17 cellular contexts compared by ENCODE assay signal in genomic region chr3:149670742-149671492, GRCh38. TPM values are rescaled to one million over a fixed set of nuclear protein-coding genes. Genes with fewer than 3 reads are reported as not detected.
A peak's percentile ranks its signal among the peaks of the same experiment; 100 is the strongest.
DNase-seq lines count a peak whose midpoint lies in the region; ATAC-seq, FAIRE-seq and TF ChIP-seq lines count a peak whose summit lies in the region.
"Had no signal": no experiment of that assay in that cellular context is flagged by ENCODE, and none has a peak within 500 bp of the region (broad histone marks: within the 10 kb centered on the region; RNA-seq: fewer than 3 reads in every experiment).

No MANE protein-coding gene starts in this region.

- H3K36me3 ChIP-seq in K562 (ENCODE audit: control insufficient read depth, insufficient read depth, low read length) (no peaks in the 10 kb centered on the region), mesendoderm (ENCODE audit: control insufficient read depth, insufficient read depth, low read length) (no peaks in the 10 kb centered on the region)
- H3K36me3 ChIP-seq: adrenal gland, BE2C, stomach, uterus had no signal

- no peak overlapping the region for H3K18ac ChIP-seq in mesendoderm (ENCODE audit: low read length)

- CTCF ChIA-PET in K562 (lab: Yijun Ruan, JAX; ENCODE audit: low intra/inter-chr PET ratio): no interaction called here

- in situ Hi-C loops in K562 (cut with MboI): no loop called here

- no peak for TF ChIP-seq CTCF in K562 (IDR thresholded peaks at IDR 0.05 in 2 of 3, conservative IDR thresholded peaks at IDR 0.05 in 1 of 3; ENCODE audit: insufficient read depth in 2 of 3, low read depth in 1 of 3, low read length in 3 of 3)

- H3K27ac ChIP-seq in K562 (ENCODE audit: extremely low read depth, low read depth, low read length): no peak overlapping the region
- no peak overlapping the region for H3K27ac ChIP-seq in mesendoderm (ENCODE audit: low read depth, low read length)
- H3K27ac ChIP-seq: adrenal gland, stomach, uterus had no signal

- no peak overlapping the region for H3K4ac ChIP-seq in mesendoderm (ENCODE audit: low read depth, low read length)

- H3K4me3 ChIP-seq in K562 (no peak overlapping the region), mesendoderm (ENCODE audit: low read length) (no peak overlapping the region)
- H3K4me3 ChIP-seq: adrenal gland, stomach, uterus had no signal

- no peaks in the 10 kb centered on the region for H4K20me1 ChIP-seq in K562 (replicated peaks; ENCODE audit: control insufficient read depth, insufficient read depth, low read length)

- intact Hi-C loops in K562 (cut with micrococcal nuclease): no loop called here

- no peak overlapping the region for H2AK5ac ChIP-seq in mesendoderm (ENCODE audit: low read length)

- no peak for TF ChIP-seq EP300 in K562 (IDR thresholded peaks at IDR 0.05; ENCODE audit: low read length)

- no peak overlapping the region for H2BK120ac ChIP-seq in mesendoderm (ENCODE audit: low read depth, low read length)

- WGBS in K562 (ENCODE audit: insufficient coverage, low coverage, missing lambda C conversion rate): 14% methylated on average over 10 of the region's 10 CpGs
- no CpG with 5 or more reads among the region's 10 CpGs for WGBS in mesendoderm (ENCODE audit: extremely low coverage, insufficient coverage, low lambda C conversion rate)

- DNase-seq in K562 (ENCODE audit: extremely low read depth in 1 of 4, low spot score in 3 of 4) (no peak), mesendoderm (peak; percentile 69)
- no peak for DNase-seq in stimulated activated CD4-positive, alpha-beta T cell treated with anti-CD3 and anti-CD28 coated beads, Interleukin-2, amount 100 ng/mL, for 24 hours
- DNase-seq: activated CD4-positive, alpha-beta T cell treated with anti-CD3 and anti-CD28 coated beads, Interleukin-2, amount 10 ng/mL, durations not matched to agents 7 days and 5 days; activated T-cell treated with anti-CD3 and anti-CD28 coated beads, Interleukin-2, amount 50 U/mL, for 48 hours; adrenal gland; BE2C; DMS153; left colon; stomach; T1000 had no signal

- ATAC-seq in GM19351 (IDR thresholded peaks at IDR 0.05; ENCODE audit: unreplicated experiment) (peak; percentile 84), HG03520 (IDR thresholded peaks at IDR 0.05; ENCODE audit: unreplicated experiment) (peak; percentile 44), K562 (no peak), HG03432 (IDR thresholded peaks at IDR 0.05; ENCODE audit: unreplicated experiment) (no peak), HG02759 (IDR thresholded peaks at IDR 0.05; ENCODE audit: unreplicated experiment) (no peak), GM18873 (IDR thresholded peaks at IDR 0.05; ENCODE audit: low FRiP score, unreplicated experiment) (no peak)
- ATAC-seq: left colon had no signal

- no peaks in the 10 kb centered on the region for H3K79me1 ChIP-seq in mesendoderm (ENCODE audit: low read length)

- H3K4me1 ChIP-seq in K562 (replicated peaks in 1 of 2; ENCODE audit: control insufficient read depth in 2 of 2, insufficient read depth in 2 of 2, low read length in 2 of 2) (no peaks in the 10 kb centered on the region; a peak in 1 of 5 replicates), mesendoderm (ENCODE audit: control insufficient read depth, low read depth, low read length) (peaks cover 7% of the 10 kb centered on the region)
- H3K4me1 ChIP-seq: adrenal gland, BE2C, uterus had no signal

- H2AFZ ChIP-seq in K562 (ENCODE audit: low read depth, low read length): 0 out of 2 replicates have a peak overlapping the region, but pooled peaks have one; percentile 33

- POLR2A ChIA-PET in K562 (lab: Yijun Ruan, JAX): interaction anchor here (1.0 to 1.5 kb wide), 2 partner anchors 9 to 10 kb away, joined by 4 to 6 read pairs; no protein-coding TSS in a partner anchor

- TF ChIP-seq RAD21 in K562 (CRISPR knock-in tag; conservative IDR thresholded peaks at IDR 0.05 in 1 of 2, IDR thresholded peaks at IDR 0.05 in 1 of 2): no peak

- no peak overlapping the region for H4K5ac ChIP-seq in mesendoderm (ENCODE audit: low read length)

- TF ChIP-seq POLR2A in K562 (conservative IDR thresholded peaks at IDR 0.05): no peak

- H3K27me3 ChIP-seq in K562 (ENCODE audit: control insufficient read depth in 2 of 2, insufficient read depth in 2 of 2, low read length in 2 of 2): peaks cover 0 to 4% of the 10 kb centered on the region in 2 experiments; a peak in 1 of 5 replicates
- H3K27me3 ChIP-seq in mesendoderm (ENCODE audit: insufficient read depth, low read length, poor library complexity): no peaks in the 10 kb centered on the region
- H3K27me3 ChIP-seq: adrenal gland, BE2C, stomach, uterus had no signal

- H2BK15ac ChIP-seq in mesendoderm (replicated peaks; ENCODE audit: low read depth): no peak overlapping the region

- no peak for FAIRE-seq in K562 (lab: Jason Lieb, UNC)

- H2BK5ac ChIP-seq in mesendoderm (ENCODE audit: low read length): no peak overlapping the region

- H3K9ac ChIP-seq in K562 (ENCODE audit: insufficient read depth in 1 of 2, low read depth in 2 of 2, low read length in 2 of 2) (no peak overlapping the region), mesendoderm (ENCODE audit: low read length) (no peak overlapping the region)

- no peaks in the 10 kb centered on the region for H3K9me3 ChIP-seq in K562 (replicated peaks; ENCODE audit: control insufficient read depth, insufficient read depth, low read depth, low read length)
- H3K9me3 ChIP-seq: adrenal gland, BE2C, stomach, uterus had no signal

- H3K4me2 ChIP-seq in K562 (ENCODE audit: insufficient read depth, low read length): no peak overlapping the region
- H3K4me2 ChIP-seq in mesendoderm (ENCODE audit: low read length): no peak overlapping the region

- no TSS peak for BruUV-seq in K562 (replicated peaks; lab: Mats Ljungman, UMichigan)

- H3K56ac ChIP-seq in mesendoderm (ENCODE audit: low read length): no peak overlapping the region

- no peak overlapping the region for H4K8ac ChIP-seq in mesendoderm (ENCODE audit: low read depth, low read length)

- H3K9me1 ChIP-seq in K562 (ENCODE audit: control insufficient read depth, insufficient read depth, low read length): no peaks in the 10 kb centered on the region

- H3K79me2 ChIP-seq in K562 (ENCODE audit: control insufficient read depth, insufficient read depth, low read length): no peaks in the 10 kb centered on the region
- no peaks in the 10 kb centered on the region for H3K79me2 ChIP-seq in mesendoderm (ENCODE audit: control insufficient read depth, insufficient read depth, low read length)

- H3K23ac ChIP-seq in mesendoderm (ENCODE audit: low read length): no peak overlapping the region

TF ChIP-seq in K562, 482 proteins besides CTCF, POLR2A, EP300 and RAD21 (continues in another document):
- TF ChIP-seq RBM25 (IDR thresholded peaks at IDR 0.05; ENCODE audit: low read depth, low read length, severe bottlenecking) (no peak), ZNF3 (CRISPR knock-in tag; IDR thresholded peaks at IDR 0.05) (no peak), PRPF4 (IDR thresholded peaks at IDR 0.05; ENCODE audit: insufficient read depth, low read depth, low read length, poor library complexity, severe bottlenecking) (no peak)

RNA-seq across cellular contexts. Expression of gene WWTR1, which starts 13.1 kb away (rescaled TPM):
- total RNA-seq in K562 (2011; cell fraction: chromatin; rRNA removed; ENCODE audit: low replicate concordance): 0.12 and 0.44 TPM in 2 replicates
- not detected in 2 replicates for total RNA-seq in K562 (2011; cell fraction: nucleolus; rRNA removed)
- 0.66 TPM in 1 of 2 replicates, not detected in the other for total RNA-seq in K562 (2011; cell fraction: nucleoplasm; rRNA removed)
- 0.05 TPM in 1 of 2 replicates, not detected in the other for total RNA-seq in K562 (2014; rRNA removed)
- total RNA-seq in K562 (2014; rRNA removed; fragmentation: Illumina TruSeq; extraction: Trizol): 0.06 and 0.22 TPM in 2 replicates
- total RNA-seq in K562 (2015; rRNA removed; fragmentation: Illumina TruSeq; extraction: Trizol): 0.04 TPM in 1 of 2 replicates, not detected in the other
- total RNA-seq in K562 (2021): 0.47 and 0.60 TPM in 2 replicates
- 0.32 and 0.89 TPM in 2 replicates for polyA plus RNA-seq in K562 (2011; rRNA removed)
- polyA plus RNA-seq in K562 (2011; cell fraction: cytosol; rRNA removed): 0.52 and 0.94 TPM in 2 replicates
- 0.45 and 0.78 TPM in 2 replicates for polyA plus RNA-seq in K562 (2011; cell fraction: nucleus; rRNA removed)
- polyA plus RNA-seq in K562 (2012): 0.14 and 0.21 TPM in 2 replicates
- 0.06 and 0.21 TPM in 2 replicates for polyA plus RNA-seq in K562 (2014; fragmentation: Illumina TruSeq; extraction: Trizol)
- 1 to 10 TPM in 1 of 2 experiments, under 1 TPM in 1; 0.62 to 1.4 TPM for polyA plus RNA-seq in K562 (2014; fragmentation: Nextera tagmentation; extraction: Ambion mirVana)
- polyA plus RNA-seq in K562 (2014; rRNA removed): 0.34 and 1.5 TPM in 2 replicates
- polyA minus RNA-seq in K562 (2011; rRNA and poly(A)+ RNA removed): 0.72 and 1.5 TPM in 2 replicates
- polyA minus RNA-seq in K562 (2011; cell fraction: cytosol; rRNA and poly(A)+ RNA removed): 1.1 and 2.0 TPM in 2 replicates
- 0.67 and 1.2 TPM in 2 replicates for polyA minus RNA-seq in K562 (2011; cell fraction: nucleus; rRNA and poly(A)+ RNA removed)
- 25.5 TPM for polyA plus RNA-seq in mesendoderm (2013, experiment 1 of 2)
- polyA plus RNA-seq in mesendoderm (2013, experiment 2 of 2): 25.1 TPM

Comparison
In these comparisons a context has a peak if more than half of its experiments do, and no peak if none do; other contexts are left out.
1. ATAC-seq: peak in GM19351 (single experiment) and HG03520 (single experiment); none in K562 (single experiment), HG03432 (single experiment), HG02759 (single experiment) and GM18873 (single experiment).